In genomic region chr2:201432038-201432437, GRCh38 we compare ENCODE assay signal across 9 cellular contexts. TPM values are rescaled to one million over a fixed set of nuclear protein-coding genes. Genes with fewer than 3 reads are reported as not detected.
A peak's percentile ranks its signal among the peaks of the same experiment; 100 is the strongest.
DNase-seq lines count a peak whose midpoint lies in the region; ATAC-seq and TF ChIP-seq lines count a peak whose summit lies in the region.
"Had no signal": no experiment of that assay in that cellular context is flagged by ENCODE, and none has a peak within 500 bp of the region (broad histone marks: within the 10 kb centered on the region; RNA-seq: fewer than 3 reads in every experiment).

No MANE protein-coding gene starts in this region.

- no peaks in the 10 kb centered on the region for H4K20me1 ChIP-seq in osteoblast (ENCODE audit: insufficient read depth, low read length)

- H3K79me2 ChIP-seq in osteoblast (ENCODE audit: insufficient read depth, low read length): peaks cover 66% of the 10 kb centered on the region

- no peak overlapping the region for H2AFZ ChIP-seq in osteoblast (ENCODE audit: low read length)

- peak overlapping the region; percentile 96 for H3K27ac ChIP-seq in SK-N-MC
- H3K27ac ChIP-seq in osteoblast (ENCODE audit: low read depth, low read length): peak overlapping the region; percentile 80

- in situ Hi-C loops in Caki2 (cut with HindIII; ENCODE audit: low pct_unique_long_range_greater_than_20kb, low sequenced_read_pairs): no loop called here

- H3K9ac ChIP-seq in SK-N-MC (ENCODE audit: insufficient read length): peak overlapping the region; percentile 56

- peak overlapping the region; percentile 72 for H3K4me2 ChIP-seq in osteoblast (ENCODE audit: insufficient read depth, low read length)

- POLR2A ChIA-PET in HEK293T (lab: Yijun Ruan, JAX): no interaction called here

- H3K36me3 ChIP-seq in SK-N-MC (ENCODE audit: insufficient read depth, low read length): no peaks in the 10 kb centered on the region; the same call in 1 of the 2 replicates
- no peaks in the 10 kb centered on the region for H3K36me3 ChIP-seq in osteoblast (ENCODE audit: insufficient read depth, low read length)

- H3K4me3 ChIP-seq in SK-N-MC (peak overlapping the region; percentile 72), epithelial cell of esophagus (ENCODE audit: low read length) (no peak overlapping the region), osteoblast (ENCODE audit: insufficient read depth, low read length) (no peak overlapping the region)

- H3K9me3 ChIP-seq in SK-N-MC (ENCODE audit: low read depth, low read length) (no peaks in the 10 kb centered on the region), osteoblast (ENCODE audit: low read depth, low read length) (no peaks in the 10 kb centered on the region)

- DNase-seq in Caki2 (ENCODE audit: low read depth): peak; percentile 23
- DNase-seq in SK-N-MC (ENCODE audit: low read depth, low spot score): no peak
- peak; percentile 74 for DNase-seq in epithelial cell of esophagus (ENCODE audit: low read depth)
- DNase-seq in osteoblast (ENCODE audit: insufficient read length, low spot score, missing footprints): peak; percentile 88
- no peak for DNase-seq in NK-92 (lab: John Stamatoyannopoulos, UW; ENCODE audit: unreplicated experiment)
- DNase-seq in HEK293T (ENCODE audit: extremely low spot score): no peak
- DNase-seq: substantia nigra had no signal

- H3K4me1 ChIP-seq in osteoblast (ENCODE audit: insufficient read depth, low read length): peaks cover 22% of the 10 kb centered on the region

- ATAC-seq in HG02798 (IDR thresholded peaks at IDR 0.05; ENCODE audit: poor library complexity, unreplicated experiment) (no peak), GM19467 (IDR thresholded peaks at IDR 0.05; ENCODE audit: unreplicated experiment) (no peak)

- H3K27me3 ChIP-seq in osteoblast (ENCODE audit: insufficient read depth, low read length): no peaks in the 10 kb centered on the region

- TF ChIP-seq CTCF in epithelial cell of esophagus (IDR thresholded peaks at IDR 0.05; ENCODE audit: insufficient read depth, low read depth, low read length, missing control alignments): no peak
- no peak for TF ChIP-seq CTCF in osteoblast (IDR thresholded peaks at IDR 0.05; ENCODE audit: extremely low read depth, low read depth, low read length)

- CTCF ChIA-PET in HEK293T (lab: Yijun Ruan, JAX): no interaction called here

TF ChIP-seq in HEK293T, 16 proteins besides CTCF, POLR2A, EP300 and RAD21:
- TF ChIP-seq SUZ12 (IDR thresholded peaks at IDR 0.05): no peak
- TF ChIP-seq ZNF384 (IDR thresholded peaks at IDR 0.05): no peak
- TF ChIP-seq PKNOX1 (IDR thresholded peaks at IDR 0.05): no peak
- no peak for TF ChIP-seq BHLHE40 (IDR thresholded peaks at IDR 0.05; ENCODE audit: borderline replicate concordance)
- TF ChIP-seq TARDBP (IDR thresholded peaks at IDR 0.05): no peak
- TF ChIP-seq SP1 (IDR thresholded peaks at IDR 0.05): no peak

RNA-seq across cellular contexts. Expression of gene TRAK2, which starts 19.2 kb away (rescaled TPM):
- total RNA-seq in Caki2 (2014; rRNA removed; shearing (Covaris generic); ENCODE audit: low replicate concordance): 5.9 and 17.8 TPM in 2 replicates
- 56.8 and 66.3 TPM in 2 replicates for total RNA-seq in osteoblast

RNA-seq across cellular contexts. Expression of gene STRADB, which starts 19.5 kb away (rescaled TPM):
- total RNA-seq in Caki2 (2014; rRNA removed; shearing (Covaris generic); ENCODE audit: low replicate concordance): 68.7 and 69.4 TPM in 2 replicates
- total RNA-seq in osteoblast: 43.1 and 55.7 TPM in 2 replicates

Comparison
In these comparisons a context has a peak if more than half of its experiments do, and no peak if none do; other contexts are left out.
1. DNase-seq: peak in Caki2 (single experiment), epithelial cell of esophagus (single experiment) and osteoblast (single experiment); none in SK-N-MC (single experiment), NK-92 (single experiment) and HEK293T (single experiment).